Comparison of ENCODE assay signal across 8 cellular contexts in genomic region chr19:36114763-36115452, GRCh38. TPM values are rescaled to one million over a fixed set of nuclear protein-coding genes. Genes with fewer than 3 reads are reported as not detected.
DNase-seq lines count a peak whose midpoint lies in the region; ATAC-seq and TF ChIP-seq lines count a peak whose summit lies in the region.

POLR2I (minus strand) TSS chr19:36114875; CDS start chr19:36114856, 19 bp downstream.

- DNase-seq in EH (ENCODE audit: low read depth) (peak; percentile 100), H4 (ENCODE audit: low spot score) (peak; percentile 100), LoVo (ENCODE audit: low spot score) (peak; percentile 99), RWPE2 (ENCODE audit: low spot score) (peak; percentile 100), fibroblast of lung (ENCODE audit: low read depth in 2 of 2) (peak; percentile 100)
- DNase-seq in activated T-helper 2 cell treated with anti-CD3 and anti-CD28 coated beads, Interferon-gamma antibody, Interleukin-2, Interleukin-4, amounts not matched to agents 10 μg/mL and 5 μg/mL and 100 μg/mL, durations not matched to agents 14 hours and 24 hours and 36 hours (ENCODE audit: low spot score): peak; percentile 99
- peak; percentile 97 to 100 (median 99) for DNase-seq in naive thymus-derived CD8-positive, alpha-beta T cell
- DNase-seq in stimulated activated naive CD4-positive, alpha-beta T cell (lab: John Stamatoyannopoulos, UW): peak; percentile 99 to 100 (median 99)

- H3K4me2 ChIP-seq in fibroblast of lung (ENCODE audit: extremely low read depth, insufficient read depth, low read length): peak within 1 kb of the TSS; percentile 100

- POLR2A ChIA-PET in naive thymus-derived CD8-positive, alpha-beta T cell (lab: Charles Lee): interaction anchor here (0.5 to 4.0 kb wide), 18 partner anchors 12 to 1256 kb away, joined by 3 to 42 read pairs (median 4); partner anchors contain the start of genes ALKBH6, CAPNS1, COX6B1 and PSENEN

- intact Hi-C loops in activated T-helper 2 cell treated with anti-CD3 and anti-CD28 coated beads, Interferon-gamma antibody, Interleukin-2, Interleukin-4, amounts not matched to agents 10 μg/mL and 5 μg/mL and 100 μg/mL, durations not matched to agents 14 hours and 24 hours and 36 hours (cut with micrococcal nuclease): loop anchor here (1.0 to 10.0 kb wide), 8 partner anchors 12 to 470 kb away; partner anchors contain the start of genes ALKBH6, COX6B1, ETV2 and HSPB6

- no peaks in the 10 kb centered on the region for H3K27me3 ChIP-seq in RWPE2 (ENCODE audit: insufficient read depth, poor library complexity, severe bottlenecking)
- H3K27me3 ChIP-seq in fibroblast of lung (ENCODE audit: control insufficient read depth, insufficient read depth, low read length): no peaks in the 10 kb centered on the region

- peaks cover 44% of the 10 kb centered on the region for H3K36me3 Mint-ChIP-seq in activated T-helper 2 cell treated with anti-CD3 and anti-CD28 coated beads, Interferon-gamma antibody, Interleukin-2, Interleukin-4, amounts not matched to agents 10 μg/mL and 5 μg/mL and 100 μg/mL, durations not matched to agents 14 hours and 24 hours and 36 hours (ENCODE audit: low read depth)
- peaks cover 0 to 43% (median 15%) of the 10 kb centered on the region in 3 donors for H3K36me3 Mint-ChIP-seq in naive thymus-derived CD8-positive, alpha-beta T cell

- H3K9ac ChIP-seq in fibroblast of lung (ENCODE audit: insufficient read depth, low read length): peak within 1 kb of the TSS; percentile 87

- peaks cover 38% of the 10 kb centered on the region for H3K36me3 ChIP-seq in RWPE2 (ENCODE audit: low read depth)
- peaks cover 16% of the 10 kb centered on the region for H3K36me3 ChIP-seq in fibroblast of lung (ENCODE audit: control insufficient read depth, insufficient read depth, low read length)

- no peaks in the 10 kb centered on the region for H3K9me3 ChIP-seq in RWPE2 (ENCODE audit: severe bottlenecking)
- H3K9me3 ChIP-seq in fibroblast of lung (ENCODE audit: control insufficient read depth, insufficient read depth, low read depth, low read length): no peaks in the 10 kb centered on the region

- H3K27me3 Mint-ChIP-seq in activated T-helper 2 cell treated with anti-CD3 and anti-CD28 coated beads, Interferon-gamma antibody, Interleukin-2, Interleukin-4, amounts not matched to agents 10 μg/mL and 5 μg/mL and 100 μg/mL, durations not matched to agents 14 hours and 24 hours and 36 hours (ENCODE audit: low read depth): no peaks in the 10 kb centered on the region
- peaks cover 0 to 4% (median 0%) of the 10 kb centered on the region in 5 donors for H3K27me3 Mint-ChIP-seq in naive thymus-derived CD8-positive, alpha-beta T cell

- peak within 1 kb of the TSS; percentile 90 for H3K4me3 Mint-ChIP-seq in activated T-helper 2 cell treated with anti-CD3 and anti-CD28 coated beads, Interferon-gamma antibody, Interleukin-2, Interleukin-4, amounts not matched to agents 10 μg/mL and 5 μg/mL and 100 μg/mL, durations not matched to agents 14 hours and 24 hours and 36 hours (ENCODE audit: low read depth)
- peak within 1 kb of the TSS; percentile 83 to 99 (median 94) for H3K4me3 Mint-ChIP-seq in naive thymus-derived CD8-positive, alpha-beta T cell

- H3K27ac ChIP-seq in RWPE2 (ENCODE audit: poor library complexity, severe bottlenecking) (peak within 1 kb of the TSS; percentile 66), fibroblast of lung (ENCODE audit: insufficient read depth, low read length) (peak within 1 kb of the TSS; percentile 96)

- H3K79me2 ChIP-seq in fibroblast of lung (ENCODE audit: control insufficient read depth, insufficient read depth, low read length): peaks cover 21% of the 10 kb centered on the region

- TF ChIP-seq CTCF in RWPE2 (IDR thresholded peaks at IDR 0.05; ENCODE audit: poor library complexity, severe bottlenecking) (no peak), fibroblast of lung (conservative IDR thresholded peaks at IDR 0.05 in 1 of 2, IDR thresholded peaks at IDR 0.05 in 1 of 2; ENCODE audit: low read depth in 1 of 2, low read length in 2 of 2) (no peak)

- no peaks in the 10 kb centered on the region for H3K4me1 ChIP-seq in RWPE2 (ENCODE audit: insufficient read depth, poor library complexity, severe bottlenecking)
- H3K4me1 ChIP-seq in fibroblast of lung (ENCODE audit: control insufficient read depth, extremely low read depth, insufficient read depth, low read length): peaks cover 10% of the 10 kb centered on the region

- H3K9me3 Mint-ChIP-seq in activated T-helper 2 cell treated with anti-CD3 and anti-CD28 coated beads, Interferon-gamma antibody, Interleukin-2, Interleukin-4, amounts not matched to agents 10 μg/mL and 5 μg/mL and 100 μg/mL, durations not matched to agents 14 hours and 24 hours and 36 hours: no peaks in the 10 kb centered on the region
- peaks cover 0 to 3% (median 0%) of the 10 kb centered on the region in 9 donors for H3K9me3 Mint-ChIP-seq in naive thymus-derived CD8-positive, alpha-beta T cell

- peak; percentile 97 for ATAC-seq in RWPE2 (ENCODE audit: low read depth)
- ATAC-seq in naive thymus-derived CD8-positive, alpha-beta T cell: peak; percentile 88 to 89

- H2AFZ ChIP-seq in fibroblast of lung (ENCODE audit: low read length): peak within 1 kb of the TSS; percentile 89

- H4K20me1 ChIP-seq in fibroblast of lung (ENCODE audit: control insufficient read depth, extremely low read depth, insufficient read depth, low read length): no peaks in the 10 kb centered on the region

- peaks cover 21% of the 10 kb centered on the region for H3K4me1 Mint-ChIP-seq in activated T-helper 2 cell treated with anti-CD3 and anti-CD28 coated beads, Interferon-gamma antibody, Interleukin-2, Interleukin-4, amounts not matched to agents 10 μg/mL and 5 μg/mL and 100 μg/mL, durations not matched to agents 14 hours and 24 hours and 36 hours (ENCODE audit: low read depth)
- peaks cover 20 to 59% (median 51%) of the 10 kb centered on the region in 4 donors for H3K4me1 Mint-ChIP-seq in naive thymus-derived CD8-positive, alpha-beta T cell

- H3K4me3 ChIP-seq in RWPE2 (ENCODE audit: severe bottlenecking): peak within 1 kb of the TSS; percentile 63
- peak within 1 kb of the TSS; percentile 71 to 90 (median 82) for H3K4me3 ChIP-seq in fibroblast of lung (replicated peaks in 1 of 4; ENCODE audit: control extremely low read depth in 1 of 4, insufficient read depth in 1 of 4, low read depth in 3 of 4, low read length in 4 of 4)

- H3K27ac Mint-ChIP-seq in activated T-helper 2 cell treated with anti-CD3 and anti-CD28 coated beads, Interferon-gamma antibody, Interleukin-2, Interleukin-4, amounts not matched to agents 10 μg/mL and 5 μg/mL and 100 μg/mL, durations not matched to agents 14 hours and 24 hours and 36 hours: peak within 1 kb of the TSS; percentile 89
- peak within 1 kb of the TSS; percentile 93 to 99 (median 98) for H3K27ac Mint-ChIP-seq in naive thymus-derived CD8-positive, alpha-beta T cell

RNA-seq across cellular contexts. Expression of gene POLR2I, which starts in this region (rescaled TPM):
- 192 and 193 TPM in 2 replicates for total RNA-seq in H4 (2014; rRNA removed; shearing (Covaris generic))
- 68.9 and 75.3 TPM in 2 replicates for total RNA-seq in activated T-helper 2 cell treated with anti-CD3 and anti-CD28 coated beads, Interferon-gamma antibody, Interleukin-2, Interleukin-4, amounts not matched to agents 10 μg/mL and 5 μg/mL and 100 μg/mL, durations not matched to agents 14 hours and 24 hours and 36 hours
- total RNA-seq in fibroblast of lung: 96.8 and 97.6 TPM in 2 replicates
- polyA plus RNA-seq in fibroblast of lung: 36.1 and 58.4 TPM in 2 replicates
- 119 and 175 TPM in 2 replicates for polyA plus RNA-seq in fibroblast of lung (2012)
- polyA minus RNA-seq in fibroblast of lung (ENCODE audit: low replicate concordance): 122 and 170 TPM in 2 replicates
- total RNA-seq in naive thymus-derived CD8-positive, alpha-beta T cell: 10 to 100 TPM; 37.2 to 48.8 TPM
- polyA plus RNA-seq in naive thymus-derived CD8-positive, alpha-beta T cell: 100 to 1,000 TPM; 124 to 168 (median 149) TPM

Comparison
In these comparisons a context has a peak if more than half of its experiments do, and no peak if none do; other contexts are left out.
1. Peak in every context shown above with its lines: DNase-seq, ATAC-seq, H3K4me3 ChIP-seq and H3K27ac ChIP-seq.